ENCODE assay signal across 8 cellular contexts in the genomic region with DNA sequence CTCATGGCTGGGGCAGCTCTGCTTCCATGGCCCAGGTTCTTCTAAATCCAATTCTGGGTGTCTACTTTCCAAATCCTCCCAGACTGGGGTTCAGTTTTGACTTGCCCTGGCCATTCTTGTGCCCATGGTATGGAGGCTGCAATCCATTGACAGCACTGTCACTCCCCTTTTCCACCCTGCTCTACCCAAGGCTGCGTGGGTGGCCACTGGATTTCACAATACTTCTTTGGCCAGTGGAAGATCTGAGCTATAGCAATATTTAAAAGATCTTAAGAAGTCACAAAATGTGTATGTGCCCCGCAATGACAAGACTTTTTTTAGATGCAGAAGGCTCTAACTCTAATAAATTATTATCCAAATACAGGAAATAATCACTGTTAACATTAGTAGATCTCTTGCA.
"Had no signal": no experiment of that assay in that cellular context is flagged by ENCODE, and none has a peak within 500 bp of the region (broad histone marks: within the 10 kb centered on the region; RNA-seq: fewer than 3 reads in every experiment).

No MANE protein-coding gene starts in this region.

- H3K36me3 ChIP-seq: HAP-1 had no signal

- DNase-seq: GM23248, GOT3, H7, HFFc6, KG1 had no signal

- H3K27ac ChIP-seq: GM23248, HL-60 had no signal

- H3K4me1 ChIP-seq: HAP-1 had no signal

- ATAC-seq: HCT116 had no signal

- H2AFZ ChIP-seq: GM23248 had no signal

- H3K9me3 ChIP-seq: HAP-1 had no signal

- H3K4me3 ChIP-seq: GM23248, HAP-1 had no signal

- H3K9ac ChIP-seq: GM23248 had no signal
